ENCODE assay signal across 18 cellular contexts in the genomic region with DNA sequence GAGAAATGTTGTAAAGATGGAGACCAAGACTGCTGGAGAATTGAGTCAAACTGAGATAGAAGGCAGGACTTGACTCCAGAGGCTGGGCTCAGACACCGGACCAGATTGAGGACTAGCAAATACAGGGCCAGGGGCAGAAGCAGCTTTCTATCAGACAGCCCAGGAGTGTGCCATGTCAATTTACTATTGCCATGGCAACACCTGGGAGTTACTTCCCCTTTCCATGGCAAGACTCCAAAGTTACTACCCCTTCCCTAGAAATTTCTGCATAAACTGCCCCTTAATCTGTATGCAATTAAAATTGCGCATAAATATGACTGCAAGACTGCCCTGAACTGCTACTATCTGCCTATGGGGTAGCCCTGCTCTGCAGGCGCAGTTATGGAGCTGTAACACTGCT.
"Had no signal": no experiment of that assay in that cellular context is flagged by ENCODE, and none has a peak within 500 bp of the region (broad histone marks: within the 10 kb centered on the region; RNA-seq: fewer than 3 reads in every experiment).

No MANE protein-coding gene starts in this region.

- DNase-seq: activated CD4-positive, alpha-beta memory T cell treated with anti-CD3 and anti-CD28 coated beads, Interleukin-2, amount 10 ng/mL, durations not matched to agents 7 days and 5 days; activated effector memory CD4-positive, alpha-beta T cell treated with Interleukin-2 at 50 U/mL for 16 hours; activated naive CD4-positive, alpha-beta T cell treated with anti-CD3 and anti-CD28 coated beads, Interleukin-2, amount 50 U/mL, for 16 hours; activated T-cell treated with anti-CD3 and anti-CD28 coated beads, Interleukin-2, amount 50 U/mL, for 24 hours; foreskin melanocyte; kidney glomerular epithelial cell; left ventricle myocardium superior; nucleus accumbens; right cardiac atrium; small intestine; stimulated activated CD4-positive, alpha-beta T cell treated with anti-CD3 and anti-CD28 coated beads, Interleukin-4, amount 100 ng/mL, for 4 hours; stimulated activated CD8-positive, alpha-beta memory T cell treated with anti-CD3 and anti-CD28 coated beads, Interleukin-4, amount 100 ng/mL, for 48 hours; stimulated activated naive CD8-positive, alpha-beta T cell treated with anti-CD3 and anti-CD28 coated beads, Interleukin-15, Interleukin-2, amounts not matched to agents 100 U/mL and 50 U/mL, for 24 hours; T1000; trophoblast cell had no signal

- H3K27ac ChIP-seq: epithelial cell of prostate, VCaP had no signal

- ATAC-seq: left ventricle myocardium superior; natural killer cell treated with Interleukin-12 subunit alpha and Interleukin-12 subunit beta and Interleukin-15 and Interleukin-18, amount 100 ng/mL, for 72 hours; right cardiac atrium; stimulated activated naive CD8-positive, alpha-beta T cell treated with anti-CD3 and anti-CD28 coated beads, Interleukin-15, Interleukin-2, amounts not matched to agents 100 U/mL and 50 U/mL, for 24 hours had no signal
